8 cellular contexts compared by ENCODE assay signal in genomic region chr9:35079426-35080341, GRCh38. TPM values are rescaled to one million over a fixed set of nuclear protein-coding genes. Genes with fewer than 3 reads are reported as not detected.
DNase-seq lines count a peak whose midpoint lies in the region; ATAC-seq and TF ChIP-seq lines count a peak whose summit lies in the region.

TSS of gene FANCG (minus strand) at chr9:35079942. CDS start at chr9:35079524, 418 bp downstream.

- H3K36me3 ChIP-seq in BE2C = peaks cover 8% of the 10 kb centered on the region

- H3K9me3 ChIP-seq in BE2C = no peaks in the 10 kb centered on the region

- H3K27me3 ChIP-seq in BE2C = no peaks in the 10 kb centered on the region

- no peaks in the 10 kb centered on the region for H3K9me3 Mint-ChIP-seq in activated CD4-positive, alpha-beta T cell treated with anti-CD3 and anti-CD28 coated beads, Interleukin-2, amount 10 ng/mL, durations not matched to agents 7 days and 5 days
- H3K9me3 Mint-ChIP-seq in dendritic cell treated with granulocyte-macrophage colony-stimulating factor and Interleukin-4, amounts not matched to agents 40 ng/mL and 50 ng/mL, for 4 days = no peaks in the 10 kb centered on the region

- no peaks in the 10 kb centered on the region for H3K4me1 ChIP-seq in BE2C

- peak; percentile 92 for DNase-seq in BE2C
- peak; percentile 87 for DNase-seq in GM19238 (ENCODE audit: insufficient read length, low spot score)
- peak; percentile 78 for DNase-seq in NCI-H524 treated with DMSO at 0.1 percent for 48 hours (lab: John Stamatoyannopoulos, UW)
- peak; percentile 89 for DNase-seq in activated CD4-positive, alpha-beta T cell treated with anti-CD3 and anti-CD28 coated beads, Interleukin-2, amount 10 ng/mL, durations not matched to agents 7 days and 5 days
- DNase-seq in left lobe of liver (ENCODE audit: low spot score) = peak; percentile 93
- DNase-seq in stimulated activated CD4-positive, alpha-beta T cell treated with anti-CD3 and anti-CD28 coated beads, Interleukin-2, amount 100 ng/mL, for 4 hours (ENCODE audit: low read depth) = peak; percentile 66

- ATAC-seq in HG03442 (IDR thresholded peaks at IDR 0.05; ENCODE audit: unreplicated experiment) (peak; percentile 88), left lobe of liver (peak; percentile 98)

- POLR2A ChIA-PET in activated CD4-positive, alpha-beta T cell treated with anti-CD3 and anti-CD28 coated beads, Interleukin-2, amount 10 ng/mL, durations not matched to agents 7 days and 5 days (lab: Charles Lee) = interaction anchor here (0.9 kb wide), 1 partner anchor 8 kb away, joined by 8 read pairs; no protein-coding TSS in a partner anchor

- peaks cover 30% of the 10 kb centered on the region for H3K36me3 Mint-ChIP-seq in activated CD4-positive, alpha-beta T cell treated with anti-CD3 and anti-CD28 coated beads, Interleukin-2, amount 10 ng/mL, durations not matched to agents 7 days and 5 days (ENCODE audit: low read depth)
- peaks cover 22% of the 10 kb centered on the region for H3K36me3 Mint-ChIP-seq in dendritic cell treated with granulocyte-macrophage colony-stimulating factor and Interleukin-4, amounts not matched to agents 40 ng/mL and 50 ng/mL, for 4 days (ENCODE audit: low read depth)

- no peak for TF ChIP-seq CTCF in BE2C (IDR thresholded peaks at IDR 0.05; ENCODE audit: low read depth, low read length)

- H3K27ac Mint-ChIP-seq in activated CD4-positive, alpha-beta T cell treated with anti-CD3 and anti-CD28 coated beads, Interleukin-2, amount 10 ng/mL, durations not matched to agents 7 days and 5 days = peak within 1 kb of the TSS; percentile 99
- peak within 1 kb of the TSS; percentile 89 for H3K27ac Mint-ChIP-seq in dendritic cell treated with granulocyte-macrophage colony-stimulating factor and Interleukin-4, amounts not matched to agents 40 ng/mL and 50 ng/mL, for 4 days

- CTCF ChIA-PET in activated CD4-positive, alpha-beta T cell treated with anti-CD3 and anti-CD28 coated beads, Interleukin-2, amount 10 ng/mL, durations not matched to agents 7 days and 5 days (lab: Charles Lee) = interaction anchor here (0.9 to 8.1 kb wide), 11 partner anchors 8 to 377 kb away, joined by 3 to 95 read pairs (median 3); partner anchors contain the start of genes PIGO, STOML2 and VCP

- peaks cover 40% of the 10 kb centered on the region for H3K4me1 Mint-ChIP-seq in activated CD4-positive, alpha-beta T cell treated with anti-CD3 and anti-CD28 coated beads, Interleukin-2, amount 10 ng/mL, durations not matched to agents 7 days and 5 days
- H3K4me1 Mint-ChIP-seq in dendritic cell treated with granulocyte-macrophage colony-stimulating factor and Interleukin-4, amounts not matched to agents 40 ng/mL and 50 ng/mL, for 4 days (ENCODE audit: low read depth) = peaks cover 26% of the 10 kb centered on the region

- H3K4me3 Mint-ChIP-seq in activated CD4-positive, alpha-beta T cell treated with anti-CD3 and anti-CD28 coated beads, Interleukin-2, amount 10 ng/mL, durations not matched to agents 7 days and 5 days = peak within 1 kb of the TSS; percentile 97
- peak within 1 kb of the TSS; percentile 92 for H3K4me3 Mint-ChIP-seq in dendritic cell treated with granulocyte-macrophage colony-stimulating factor and Interleukin-4, amounts not matched to agents 40 ng/mL and 50 ng/mL, for 4 days

- H3K4me3 ChIP-seq in BE2C (ENCODE audit: low read depth, low read length) = peak within 1 kb of the TSS; percentile 77

- intact Hi-C loops in dendritic cell treated with granulocyte-macrophage colony-stimulating factor and Interleukin-4, amounts not matched to agents 40 ng/mL and 50 ng/mL, for 4 days (cut with micrococcal nuclease) = loop anchor here (2.0 kb wide), 1 partner anchor 17 kb away; the partner anchor contains the start of gene PIGO

- H3K27me3 Mint-ChIP-seq in activated CD4-positive, alpha-beta T cell treated with anti-CD3 and anti-CD28 coated beads, Interleukin-2, amount 10 ng/mL, durations not matched to agents 7 days and 5 days = no peaks in the 10 kb centered on the region
- no peaks in the 10 kb centered on the region for H3K27me3 Mint-ChIP-seq in dendritic cell treated with granulocyte-macrophage colony-stimulating factor and Interleukin-4, amounts not matched to agents 40 ng/mL and 50 ng/mL, for 4 days

RNA-seq across cellular contexts. Expression of gene FANCG, which starts in this region (rescaled TPM):
- polyA plus RNA-seq in BE2C (2012; ENCODE audit: insufficient read depth, insufficient read length, low read depth) = 9.5 TPM
- 100 to 1,000 TPM; 117 to 123 TPM for total RNA-seq in activated CD4-positive, alpha-beta T cell treated with anti-CD3 and anti-CD28 coated beads, Interleukin-2, amount 10 ng/mL, durations not matched to agents 7 days and 5 days
- 6.2 TPM for total RNA-seq in left lobe of liver

Comparison
In these comparisons a context has a peak if more than half of its experiments do, and no peak if none do; other contexts are left out.
1. Peak in every context shown above with its lines: DNase-seq, ATAC-seq and H3K4me3 ChIP-seq.
2. RNA of gene FANCG (total RNA-seq): 117 to 123 TPM in activated CD4-positive, alpha-beta T cell treated with anti-CD3 and anti-CD28 coated beads, Interleukin-2, amount 10 ng/mL, durations not matched to agents 7 days and 5 days; 6.2 TPM in left lobe of liver (single experiment); every median in the first group is over 10 times any median in the second.